In the genomic region with DNA sequence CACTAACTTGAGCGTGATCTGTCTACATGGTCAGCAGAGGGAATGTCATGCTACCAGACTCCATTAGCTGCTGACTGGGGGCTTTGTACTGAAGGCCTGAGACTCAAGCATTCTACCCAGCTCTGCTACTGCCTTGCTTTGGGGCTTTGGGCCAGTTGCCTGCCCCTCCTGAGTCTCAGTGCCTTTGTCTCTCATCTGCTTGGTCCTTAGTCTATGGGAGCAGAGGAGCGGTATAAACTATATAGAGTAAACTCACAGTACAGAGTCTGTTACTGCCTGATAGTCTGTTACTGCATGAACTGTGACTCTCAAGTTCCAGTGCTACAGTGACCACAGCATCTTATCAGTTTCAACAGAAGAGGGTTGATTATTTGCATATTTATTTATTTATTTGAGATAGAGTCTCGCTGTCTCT, we compare ENCODE assay signal across 1 cellular context.
A peak's percentile ranks its signal among the peaks of the same experiment; 100 is the strongest.
TF ChIP-seq lines count a peak whose summit lies in the region.

No MANE protein-coding gene starts in this region.

TF ChIP-seq in K562, 482 proteins besides CTCF, POLR2A, EP300 and RAD21 (continued from another document and continues in another):
- TF ChIP-seq, protein P1, sequence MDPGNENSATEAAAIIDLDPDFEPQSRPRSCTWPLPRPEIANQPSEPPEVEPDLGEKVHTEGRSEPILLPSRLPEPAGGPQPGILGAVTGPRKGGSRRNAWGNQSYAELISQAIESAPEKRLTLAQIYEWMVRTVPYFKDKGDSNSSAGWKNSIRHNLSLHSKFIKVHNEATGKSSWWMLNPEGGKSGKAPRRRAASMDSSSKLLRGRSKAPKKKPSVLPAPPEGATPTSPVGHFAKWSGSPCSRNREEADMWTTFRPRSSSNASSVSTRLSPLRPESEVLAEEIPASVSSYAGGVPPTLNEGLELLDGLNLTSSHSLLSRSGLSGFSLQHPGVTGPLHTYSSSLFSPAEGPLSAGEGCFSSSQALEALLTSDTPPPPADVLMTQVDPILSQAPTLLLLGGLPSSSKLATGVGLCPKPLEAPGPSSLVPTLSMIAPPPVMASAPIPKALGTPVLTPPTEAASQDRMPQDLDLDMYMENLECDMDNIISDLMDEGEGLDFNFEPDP (CRISPR knock-in tag; IDR thresholded peaks at IDR 0.05), result no peak
- TF ChIP-seq RBM39 (optimal IDR thresholded peaks at IDR 0.05; ENCODE audit: low read depth, low read length) (no peak), TAL1 (IDR thresholded peaks at IDR 0.05) (peak; percentile 97), ESRRA (IDR thresholded peaks at IDR 0.05; ENCODE audit: borderline replicate concordance, low read depth) (peak; percentile 81; the same call in 1 of the 2 replicates), ADNP (tag; IDR thresholded peaks at IDR 0.05) (no peak), DACH1 (IDR thresholded peaks at IDR 0.05; ENCODE audit: partially characterized antibody) (peak; percentile 59), FOXM1 (IDR thresholded peaks at IDR 0.05; ENCODE audit: low read depth) (peak; percentile 90), FOXM1 (CRISPR knock-in tag; IDR thresholded peaks at IDR 0.05; ENCODE audit: low read depth) (no peak), RBBP5 (IDR thresholded peaks at IDR 0.05; ENCODE audit: borderline replicate concordance, insufficient read depth, low read length, poor library complexity, severe bottlenecking) (no peak), ARID2 (IDR thresholded peaks at IDR 0.05) (no peak), MED1 (CRISPR knock-in tag; IDR thresholded peaks at IDR 0.05; ENCODE audit: borderline replicate concordance) (no peak), ZNF217 (CRISPR knock-in tag; IDR thresholded peaks at IDR 0.05) (no peak), ZC3H4 (CRISPR knock-in tag; IDR thresholded peaks at IDR 0.05; ENCODE audit: borderline replicate concordance) (no peak), NCOA4 (IDR thresholded peaks at IDR 0.05; ENCODE audit: partially characterized antibody) (no peak), FOXK1 (CRISPR knock-in tag; IDR thresholded peaks at IDR 0.05; ENCODE audit: borderline replicate concordance) (no peak), KAT7 (CRISPR knock-in tag; IDR thresholded peaks at IDR 0.05; ENCODE audit: borderline replicate concordance) (no peak), BRD9 (IDR thresholded peaks at IDR 0.05; ENCODE audit: low read depth, partially characterized antibody) (peak; percentile 51), ZNF121 (CRISPR knock-in tag; conservative IDR thresholded peaks at IDR 0.05) (no peak), CTBP1 (IDR thresholded peaks at IDR 0.05; ENCODE audit: borderline replicate concordance) (peak; percentile 62; the same call in 1 of the 2 replicates), GATA2 (CRISPR knock-in tag; IDR thresholded peaks at IDR 0.05) (peak; percentile 89), ZNF12 (CRISPR knock-in tag; IDR thresholded peaks at IDR 0.05) (no peak), ZNF253 (CRISPR knock-in tag; conservative IDR thresholded peaks at IDR 0.05) (no peak), SNRNP70 (optimal IDR thresholded peaks at IDR 0.05; ENCODE audit: low read depth, low read length) (no peak)
- TF ChIP-seq, protein P2, sequence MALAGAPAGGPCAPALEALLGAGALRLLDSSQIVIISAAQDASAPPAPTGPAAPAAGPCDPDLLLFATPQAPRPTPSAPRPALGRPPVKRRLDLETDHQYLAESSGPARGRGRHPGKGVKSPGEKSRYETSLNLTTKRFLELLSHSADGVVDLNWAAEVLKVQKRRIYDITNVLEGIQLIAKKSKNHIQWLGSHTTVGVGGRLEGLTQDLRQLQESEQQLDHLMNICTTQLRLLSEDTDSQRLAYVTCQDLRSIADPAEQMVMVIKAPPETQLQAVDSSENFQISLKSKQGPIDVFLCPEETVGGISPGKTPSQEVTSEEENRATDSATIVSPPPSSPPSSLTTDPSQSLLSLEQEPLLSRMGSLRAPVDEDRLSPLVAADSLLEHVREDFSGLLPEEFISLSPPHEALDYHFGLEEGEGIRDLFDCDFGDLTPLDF (CRISPR knock-in tag; IDR thresholded peaks at IDR 0.05), result no peak
- TF ChIP-seq, protein P3, sequence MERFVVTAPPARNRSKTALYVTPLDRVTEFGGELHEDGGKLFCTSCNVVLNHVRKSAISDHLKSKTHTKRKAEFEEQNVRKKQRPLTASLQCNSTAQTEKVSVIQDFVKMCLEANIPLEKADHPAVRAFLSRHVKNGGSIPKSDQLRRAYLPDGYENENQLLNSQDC (CRISPR knock-in tag; IDR thresholded peaks at IDR 0.05), result no peak
- TF ChIP-seq, protein P4, sequence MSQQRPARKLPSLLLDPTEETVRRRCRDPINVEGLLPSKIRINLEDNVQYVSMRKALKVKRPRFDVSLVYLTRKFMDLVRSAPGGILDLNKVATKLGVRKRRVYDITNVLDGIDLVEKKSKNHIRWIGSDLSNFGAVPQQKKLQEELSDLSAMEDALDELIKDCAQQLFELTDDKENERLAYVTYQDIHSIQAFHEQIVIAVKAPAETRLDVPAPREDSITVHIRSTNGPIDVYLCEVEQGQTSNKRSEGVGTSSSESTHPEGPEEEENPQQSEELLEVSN (IDR thresholded peaks at IDR 0.05; ENCODE audit: borderline replicate concordance in 1 of 2, extremely low read depth in 1 of 2, insufficient read depth in 1 of 2, insufficient read length in 1 of 2, low read depth in 1 of 2, low read length in 1 of 2, poor library complexity in 1 of 2, severe bottlenecking in 1 of 2), result no peak
- TF ChIP-seq, protein P5, sequence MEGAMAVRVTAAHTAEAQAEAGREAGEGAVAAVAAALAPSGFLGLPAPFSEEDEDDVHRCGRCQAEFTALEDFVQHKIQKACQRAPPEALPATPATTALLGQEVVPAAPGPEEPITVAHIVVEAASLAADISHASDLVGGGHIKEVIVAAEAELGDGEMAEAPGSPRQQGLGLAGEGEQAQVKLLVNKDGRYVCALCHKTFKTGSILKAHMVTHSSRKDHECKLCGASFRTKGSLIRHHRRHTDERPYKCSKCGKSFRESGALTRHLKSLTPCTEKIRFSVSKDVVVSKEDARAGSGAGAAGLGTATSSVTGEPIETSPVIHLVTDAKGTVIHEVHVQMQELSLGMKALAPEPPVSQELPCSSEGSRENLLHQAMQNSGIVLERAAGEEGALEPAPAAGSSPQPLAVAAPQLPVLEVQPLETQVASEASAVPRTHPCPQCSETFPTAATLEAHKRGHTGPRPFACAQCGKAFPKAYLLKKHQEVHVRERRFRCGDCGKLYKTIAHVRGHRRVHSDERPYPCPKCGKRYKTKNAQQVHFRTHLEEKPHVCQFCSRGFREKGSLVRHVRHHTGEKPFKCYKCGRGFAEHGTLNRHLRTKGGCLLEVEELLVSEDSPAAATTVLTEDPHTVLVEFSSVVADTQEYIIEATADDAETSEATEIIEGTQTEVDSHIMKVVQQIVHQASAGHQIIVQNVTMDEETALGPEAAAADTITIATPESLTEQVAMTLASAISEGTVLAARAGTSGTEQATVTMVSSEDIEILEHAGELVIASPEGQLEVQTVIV (CRISPR knock-in tag; IDR thresholded peaks at IDR 0.05; ENCODE audit: borderline replicate concordance), result no peak
- TF ChIP-seq, protein P6, sequence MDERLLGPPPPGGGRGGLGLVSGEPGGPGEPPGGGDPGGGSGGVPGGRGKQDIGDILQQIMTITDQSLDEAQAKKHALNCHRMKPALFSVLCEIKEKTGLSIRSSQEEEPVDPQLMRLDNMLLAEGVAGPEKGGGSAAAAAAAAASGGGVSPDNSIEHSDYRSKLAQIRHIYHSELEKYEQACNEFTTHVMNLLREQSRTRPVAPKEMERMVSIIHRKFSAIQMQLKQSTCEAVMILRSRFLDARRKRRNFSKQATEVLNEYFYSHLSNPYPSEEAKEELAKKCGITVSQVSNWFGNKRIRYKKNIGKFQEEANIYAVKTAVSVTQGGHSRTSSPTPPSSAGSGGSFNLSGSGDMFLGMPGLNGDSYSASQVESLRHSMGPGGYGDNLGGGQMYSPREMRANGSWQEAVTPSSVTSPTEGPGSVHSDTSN (CRISPR knock-in tag; IDR thresholded peaks at IDR 0.05; ENCODE audit: low read depth), result no peak
- TF ChIP-seq, protein P6 (tag; conservative IDR thresholded peaks at IDR 0.05; ENCODE audit: low read depth), result no peak
- TF ChIP-seq, protein P7, sequence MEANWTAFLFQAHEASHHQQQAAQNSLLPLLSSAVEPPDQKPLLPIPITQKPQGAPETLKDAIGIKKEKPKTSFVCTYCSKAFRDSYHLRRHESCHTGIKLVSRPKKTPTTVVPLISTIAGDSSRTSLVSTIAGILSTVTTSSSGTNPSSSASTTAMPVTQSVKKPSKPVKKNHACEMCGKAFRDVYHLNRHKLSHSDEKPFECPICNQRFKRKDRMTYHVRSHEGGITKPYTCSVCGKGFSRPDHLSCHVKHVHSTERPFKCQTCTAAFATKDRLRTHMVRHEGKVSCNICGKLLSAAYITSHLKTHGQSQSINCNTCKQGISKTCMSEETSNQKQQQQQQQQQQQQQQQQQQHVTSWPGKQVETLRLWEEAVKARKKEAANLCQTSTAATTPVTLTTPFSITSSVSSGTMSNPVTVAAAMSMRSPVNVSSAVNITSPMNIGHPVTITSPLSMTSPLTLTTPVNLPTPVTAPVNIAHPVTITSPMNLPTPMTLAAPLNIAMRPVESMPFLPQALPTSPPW (CRISPR knock-in tag; IDR thresholded peaks at IDR 0.05), result peak; percentile 56
- TF ChIP-seq, protein P8, sequence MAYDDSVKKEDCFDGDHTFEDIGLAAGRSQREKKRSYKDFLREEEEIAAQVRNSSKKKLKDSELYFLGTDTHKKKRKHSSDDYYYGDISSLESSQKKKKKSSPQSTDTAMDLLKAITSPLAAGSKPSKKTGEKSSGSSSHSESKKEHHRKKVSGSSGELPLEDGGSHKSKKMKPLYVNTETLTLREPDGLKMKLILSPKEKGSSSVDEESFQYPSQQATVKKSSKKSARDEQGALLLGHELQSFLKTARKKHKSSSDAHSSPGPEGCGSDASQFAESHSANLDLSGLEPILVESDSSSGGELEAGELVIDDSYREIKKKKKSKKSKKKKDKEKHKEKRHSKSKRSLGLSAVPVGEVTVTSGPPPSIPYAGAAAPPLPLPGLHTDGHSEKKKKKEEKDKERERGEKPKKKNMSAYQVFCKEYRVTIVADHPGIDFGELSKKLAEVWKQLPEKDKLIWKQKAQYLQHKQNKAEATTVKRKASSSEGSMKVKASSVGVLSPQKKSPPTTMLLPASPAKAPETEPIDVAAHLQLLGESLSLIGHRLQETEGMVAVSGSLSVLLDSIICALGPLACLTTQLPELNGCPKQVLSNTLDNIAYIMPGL (CRISPR knock-in tag; IDR thresholded peaks at IDR 0.05), result no peak
- TF ChIP-seq, protein P9, sequence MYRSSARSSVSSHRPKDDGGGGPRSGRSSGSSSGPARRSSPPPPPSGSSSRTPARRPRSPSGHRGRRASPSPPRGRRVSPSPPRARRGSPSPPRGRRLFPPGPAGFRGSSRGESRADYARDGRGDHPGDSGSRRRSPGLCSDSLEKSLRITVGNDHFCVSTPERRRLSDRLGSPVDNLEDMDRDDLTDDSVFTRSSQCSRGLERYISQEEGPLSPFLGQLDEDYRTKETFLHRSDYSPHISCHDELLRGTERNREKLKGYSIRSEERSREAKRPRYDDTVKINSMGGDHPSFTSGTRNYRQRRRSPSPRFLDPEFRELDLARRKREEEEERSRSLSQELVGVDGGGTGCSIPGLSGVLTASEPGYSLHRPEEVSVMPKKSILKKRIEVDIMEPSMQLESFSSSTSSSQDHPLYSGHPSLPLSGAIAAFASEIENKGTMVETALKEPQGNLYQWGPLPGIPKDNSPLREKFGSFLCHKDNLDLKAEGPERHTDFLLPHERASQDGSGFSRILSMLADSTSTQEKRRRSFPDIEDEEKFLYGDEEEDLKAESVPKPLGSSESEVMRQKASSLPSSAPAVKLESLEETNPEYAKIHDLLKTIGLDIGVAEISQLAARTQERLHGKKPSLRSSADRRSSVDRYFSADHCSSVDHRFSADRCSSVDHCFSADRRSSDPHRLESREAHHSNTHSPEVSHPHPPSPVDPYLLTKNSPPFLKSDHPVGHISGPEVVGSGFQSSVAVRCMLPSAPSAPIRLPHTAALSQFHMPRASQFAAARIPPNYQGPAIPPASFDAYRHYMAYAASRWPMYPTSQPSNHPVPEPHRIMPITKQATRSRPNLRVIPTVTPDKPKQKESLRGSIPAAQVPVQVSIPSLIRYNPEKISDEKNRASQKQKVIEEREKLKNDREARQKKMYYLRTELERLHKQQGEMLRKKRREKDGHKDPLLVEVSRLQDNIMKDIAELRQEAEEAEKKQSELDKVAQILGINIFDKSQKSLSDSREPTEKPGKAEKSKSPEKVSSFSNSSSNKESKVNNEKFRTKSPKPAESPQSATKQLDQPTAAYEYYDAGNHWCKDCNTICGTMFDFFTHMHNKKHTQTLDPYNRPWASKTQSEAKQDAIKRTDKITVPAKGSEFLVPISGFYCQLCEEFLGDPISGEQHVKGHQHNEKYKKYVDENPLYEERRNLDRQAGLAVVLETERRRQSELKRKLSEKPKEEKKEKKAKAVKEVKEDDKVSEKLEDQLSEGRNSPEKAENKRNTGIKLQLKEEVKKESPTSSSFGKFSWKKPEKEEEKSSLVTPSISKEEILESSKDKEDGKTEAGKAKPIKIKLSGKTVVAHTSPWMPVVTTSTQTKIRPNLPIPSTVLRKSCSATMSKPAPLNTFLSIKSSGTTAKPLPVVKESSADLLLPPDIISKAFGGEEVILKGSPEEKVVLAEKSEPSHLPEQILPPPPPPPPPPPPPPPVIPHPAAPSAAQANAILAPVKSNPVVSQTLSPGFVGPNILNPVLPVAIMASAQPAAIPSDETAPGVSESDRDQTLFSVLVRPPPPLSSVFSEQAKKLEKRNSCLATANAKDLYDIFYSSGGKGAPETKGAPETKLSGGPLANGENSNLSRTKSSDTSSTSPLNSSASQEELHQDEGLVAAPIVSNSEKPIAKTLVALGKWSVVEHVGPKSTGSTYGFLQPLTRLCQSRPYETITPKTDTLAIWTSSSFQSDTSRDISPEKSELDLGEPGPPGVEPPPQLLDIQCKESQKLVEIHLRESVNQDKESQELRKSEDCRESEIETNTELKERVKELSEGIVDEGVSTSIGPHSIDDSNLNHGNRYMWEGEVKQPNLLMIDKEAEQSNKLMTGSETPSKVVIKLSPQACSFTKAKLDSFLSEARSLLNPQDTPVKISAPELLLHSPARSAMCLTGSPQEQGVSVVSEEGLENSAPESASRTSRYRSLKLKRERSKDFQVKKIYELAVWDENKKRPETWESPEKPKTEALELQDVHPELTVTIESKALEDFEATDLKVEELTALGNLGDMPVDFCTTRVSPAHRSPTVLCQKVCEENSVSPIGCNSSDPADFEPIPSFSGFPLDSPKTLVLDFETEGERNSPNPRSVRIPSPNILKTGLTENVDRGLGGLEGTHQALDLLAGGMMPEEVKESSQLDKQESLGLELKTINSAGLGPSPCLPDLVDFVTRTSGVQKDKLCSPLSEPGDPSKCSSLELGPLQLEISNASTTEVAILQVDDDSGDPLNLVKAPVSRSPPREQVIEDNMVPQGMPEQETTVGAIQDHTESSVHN (IDR thresholded peaks at IDR 0.05; ENCODE audit: borderline replicate concordance in 1 of 2, low read depth in 1 of 2), result no peak
- TF ChIP-seq, protein P10, sequence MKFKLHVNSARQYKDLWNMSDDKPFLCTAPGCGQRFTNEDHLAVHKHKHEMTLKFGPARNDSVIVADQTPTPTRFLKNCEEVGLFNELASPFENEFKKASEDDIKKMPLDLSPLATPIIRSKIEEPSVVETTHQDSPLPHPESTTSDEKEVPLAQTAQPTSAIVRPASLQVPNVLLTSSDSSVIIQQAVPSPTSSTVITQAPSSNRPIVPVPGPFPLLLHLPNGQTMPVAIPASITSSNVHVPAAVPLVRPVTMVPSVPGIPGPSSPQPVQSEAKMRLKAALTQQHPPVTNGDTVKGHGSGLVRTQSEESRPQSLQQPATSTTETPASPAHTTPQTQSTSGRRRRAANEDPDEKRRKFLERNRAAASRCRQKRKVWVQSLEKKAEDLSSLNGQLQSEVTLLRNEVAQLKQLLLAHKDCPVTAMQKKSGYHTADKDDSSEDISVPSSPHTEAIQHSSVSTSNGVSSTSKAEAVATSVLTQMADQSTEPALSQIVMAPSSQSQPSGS (CRISPR knock-in tag; IDR thresholded peaks at IDR 0.05), result no peak
